In the genomic region with DNA sequence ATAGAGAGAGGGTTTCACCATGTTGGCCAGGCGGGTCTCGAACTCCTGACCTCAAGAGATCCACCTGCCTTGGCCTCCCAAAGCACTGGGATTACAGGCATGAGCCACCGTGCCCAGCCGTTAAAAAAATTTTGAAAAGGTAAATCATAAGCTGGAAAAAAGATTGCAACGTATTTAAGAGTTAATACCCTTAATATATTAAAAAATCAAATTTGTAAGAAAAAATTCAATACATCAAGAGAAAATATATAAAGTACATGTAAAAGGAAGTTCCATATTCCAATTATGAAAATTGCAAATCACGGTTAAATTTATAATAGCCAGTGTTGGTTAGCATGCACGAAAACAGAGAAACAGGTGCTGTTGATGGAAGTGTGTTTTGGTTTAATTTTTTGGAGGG, we compare ENCODE assay signal across 15 cellular contexts. TPM values are rescaled to one million over a fixed set of nuclear protein-coding genes. Genes with fewer than 3 reads are reported as not detected.
A peak's percentile ranks its signal among the peaks of the same experiment; 100 is the strongest.
DNase-seq lines count a peak whose midpoint lies in the region; ATAC-seq and TF ChIP-seq lines count a peak whose summit lies in the region.
"Had no signal": no experiment of that assay in that cellular context is flagged by ENCODE, and none has a peak within 500 bp of the region (broad histone marks: within the 10 kb centered on the region; RNA-seq: fewer than 3 reads in every experiment).

No MANE protein-coding gene starts in this region.

- H3K36me3 Mint-ChIP-seq in activated T-cell treated with anti-CD3 and anti-CD28 coated beads, Interleukin-2, amount 50 U/mL, for 24 hours (ENCODE audit: low read depth): peaks cover 36% of the 10 kb centered on the region
- peaks cover 23% of the 10 kb centered on the region for H3K36me3 Mint-ChIP-seq in brain
- H3K36me3 Mint-ChIP-seq in neural progenitor cell: peaks cover 11% of the 10 kb centered on the region

- H3K36me3 ChIP-seq in DND-41 (ENCODE audit: insufficient read depth, low read length): peaks cover 14% of the 10 kb centered on the region
- no peaks in the 10 kb centered on the region for H3K36me3 ChIP-seq in neural progenitor cell
- H3K36me3 ChIP-seq: SJCRH30 had no signal

- TF ChIP-seq CTCF in DND-41 (IDR thresholded peaks at IDR 0.05; ENCODE audit: borderline replicate concordance, extremely low read depth, low read length, poor library complexity, severe bottlenecking) (no peak), brain (conservative IDR thresholded peaks at IDR 0.05) (no peak), neural progenitor cell (IDR thresholded peaks at IDR 0.05) (no peak)

- H2AFZ ChIP-seq in DND-41 (ENCODE audit: low read depth, low read length) (no peak overlapping the region), neural progenitor cell (replicated peaks) (no peak overlapping the region)
- H2AFZ ChIP-seq: PC-9 had no signal

- peak overlapping the region; percentile 25 for H3K4me3 Mint-ChIP-seq in activated T-cell treated with anti-CD3 and anti-CD28 coated beads, Interleukin-2, amount 50 U/mL, for 24 hours
- peak overlapping the region; percentile 51 to 71 (median 70) for H3K4me3 Mint-ChIP-seq in brain
- peak overlapping the region; percentile 15 for H3K4me3 Mint-ChIP-seq in neural progenitor cell

- H3K9ac ChIP-seq in DND-41 (ENCODE audit: low read depth, low read length) (no peak overlapping the region), neural progenitor cell (no peak overlapping the region)

- H3K4me1 ChIP-seq in DND-41 (ENCODE audit: insufficient read depth, low read length) (peaks cover 35% of the 10 kb centered on the region), neural progenitor cell (peaks cover 10% of the 10 kb centered on the region)
- H3K4me1 ChIP-seq: SJCRH30 had no signal

- H3K27me3 Mint-ChIP-seq in activated T-cell treated with anti-CD3 and anti-CD28 coated beads, Interleukin-2, amount 50 U/mL, for 24 hours: peaks cover 4% of the 10 kb centered on the region
- peaks cover 15% of the 10 kb centered on the region for H3K27me3 Mint-ChIP-seq in brain
- peaks cover 10% of the 10 kb centered on the region for H3K27me3 Mint-ChIP-seq in neural progenitor cell (ENCODE audit: insufficient read depth, low read depth)

- ATAC-seq in DND-41 (ENCODE audit: insufficient read depth, low read depth) (no peak), HG03565 (IDR thresholded peaks at IDR 0.05; ENCODE audit: unreplicated experiment) (no peak), HG02678 (IDR thresholded peaks at IDR 0.05; ENCODE audit: unreplicated experiment) (no peak)

- H3K27ac Mint-ChIP-seq in activated T-cell treated with anti-CD3 and anti-CD28 coated beads, Interleukin-2, amount 50 U/mL, for 24 hours: no peak overlapping the region
- H3K27ac Mint-ChIP-seq in brain (peak overlapping the region in 1 of 5 experiments; percentile 16), neural progenitor cell (no peak overlapping the region)

- H3K4me1 Mint-ChIP-seq in activated T-cell treated with anti-CD3 and anti-CD28 coated beads, Interleukin-2, amount 50 U/mL, for 24 hours (ENCODE audit: low read depth): peaks cover 38% of the 10 kb centered on the region
- H3K4me1 Mint-ChIP-seq in brain (peaks cover 34% of the 10 kb centered on the region), neural progenitor cell (peaks cover 17% of the 10 kb centered on the region)

- no peak overlapping the region for H3K27ac ChIP-seq in DND-41 (ENCODE audit: low read length)
- H3K27ac ChIP-seq in neural progenitor cell: no peak overlapping the region
- H3K27ac ChIP-seq: C4-2B, PC-9, SJCRH30 had no signal

- no peaks in the 10 kb centered on the region for H3K9me3 Mint-ChIP-seq in activated T-cell treated with anti-CD3 and anti-CD28 coated beads, Interleukin-2, amount 50 U/mL, for 24 hours
- H3K9me3 Mint-ChIP-seq in brain (peaks cover 0 to 12% (median 3%) of the 10 kb centered on the region in 5 experiments), neural progenitor cell (peaks cover 8% of the 10 kb centered on the region)

- H3K9me3 ChIP-seq in DND-41 (ENCODE audit: insufficient read depth, low read length, severe bottlenecking) (no peaks in the 10 kb centered on the region), neural progenitor cell (ENCODE audit: low read depth) (no peaks in the 10 kb centered on the region)
- H3K9me3 ChIP-seq: SJCRH30 had no signal

- H4K20me1 ChIP-seq in DND-41 (ENCODE audit: insufficient read depth, low read length) (peaks cover 4% of the 10 kb centered on the region; the same call in 1 of the 2 replicates), neural progenitor cell (ENCODE audit: low read depth) (peaks cover 10% of the 10 kb centered on the region)

- H3F3A ChIP-seq in neural progenitor cell (ENCODE audit: low read depth): peaks cover 19% of the 10 kb centered on the region

- H3K79me2 ChIP-seq in DND-41 (ENCODE audit: insufficient read depth, low read length) (peaks cover 30% of the 10 kb centered on the region), neural progenitor cell (ENCODE audit: low read depth) (peaks cover 25% of the 10 kb centered on the region)

- no peaks in the 10 kb centered on the region for H3K27me3 ChIP-seq in DND-41 (ENCODE audit: insufficient read depth, low read length, poor library complexity)
- H3K27me3 ChIP-seq in neural progenitor cell: no peaks in the 10 kb centered on the region
- H3K27me3 ChIP-seq: SJCRH30 had no signal

- H3K4me3 ChIP-seq in DND-41 (ENCODE audit: low read depth in 1 of 2, low read length in 2 of 2) (no peak overlapping the region), neural progenitor cell (no peak overlapping the region)
- H3K4me3 ChIP-seq: PC-9 had no signal

- no peak for DNase-seq in activated T-cell treated with anti-CD3 and anti-CD28 coated beads, Interleukin-2, amount 50 U/mL, for 24 hours
- DNase-seq in activated T-cell treated with anti-CD3 and anti-CD28 coated beads, Interleukin-2, amount 50 U/mL, for 1 hour: no peak
- no peak for DNase-seq in DND-41
- DNase-seq in neural progenitor cell (ENCODE audit: low spot score): no peak
- DNase-seq: DMS53, GOT3, KG1, NCI-H1048, NCI-H524, PC-9, SJCRH30 had no signal

- H3K4me2 ChIP-seq in DND-41 (ENCODE audit: insufficient read depth, low read length) (peak overlapping the region; percentile 81; the same call in 1 of the 2 replicates), neural progenitor cell (no peak overlapping the region)

RNA-seq across cellular contexts. Expression of gene SACM1L, which starts 2.3 kb away (rescaled TPM):
- polyA plus RNA-seq in brain (ENCODE audit: insufficient read depth, low read depth, low replicate concordance): 9.9 TPM
- total RNA-seq in neural progenitor cell (ENCODE audit: low replicate concordance): 46.7 and 61.8 TPM in 2 replicates

Comparison
In these comparisons a context has a peak if more than half of its experiments do, and no peak if none do; other contexts are left out.
1. H3K4me3 Mint-ChIP-seq: peak in every context shown above with its lines; median percentile 70 in brain; 25 in activated T-cell treated with anti-CD3 and anti-CD28 coated beads, Interleukin-2, amount 50 U/mL, for 24 hours; 15 in neural progenitor cell.